In the genomic region with DNA sequence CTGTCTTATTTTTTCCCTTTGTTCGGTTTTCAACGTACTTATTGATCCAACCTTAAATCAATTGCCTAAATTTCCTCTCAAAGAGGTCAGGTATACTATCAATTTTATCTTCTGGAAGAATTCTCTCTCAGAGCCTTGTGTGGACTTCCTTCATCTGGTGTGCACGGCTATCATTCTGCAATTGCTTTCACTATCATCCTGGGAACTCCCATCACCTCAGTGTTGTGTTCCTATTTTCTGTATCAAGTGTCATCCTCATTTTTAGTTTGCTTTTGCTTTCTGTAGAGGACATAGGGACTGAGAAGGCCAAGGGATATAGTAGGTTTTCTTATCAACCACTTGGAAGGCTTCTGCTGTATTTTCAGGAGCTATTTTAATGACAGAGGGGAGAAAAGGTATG, we compare ENCODE assay signal across 10 cellular contexts. TPM values are rescaled to one million over a fixed set of nuclear protein-coding genes. Genes with fewer than 3 reads are reported as not detected.
A peak's percentile ranks its signal among the peaks of the same experiment; 100 is the strongest.
DNase-seq lines count a peak whose midpoint lies in the region; ATAC-seq and TF ChIP-seq lines count a peak whose summit lies in the region.
"Had no signal": no experiment of that assay in that cellular context is flagged by ENCODE, and none has a peak within 500 bp of the region (broad histone marks: within the 10 kb centered on the region; RNA-seq: fewer than 3 reads in every experiment).

No MANE protein-coding gene starts in this region.

- H3K27ac Mint-ChIP-seq in dendritic cell treated with granulocyte-macrophage colony-stimulating factor and Interleukin-4, amounts not matched to agents 40 ng/mL and 50 ng/mL, for 4 days = peak overlapping the region; percentile 69

- H3K9me3 ChIP-seq in psoas muscle = no peaks in the 10 kb centered on the region

- H3K4me3 ChIP-seq in GM08714 (ENCODE audit: low read length) (peak overlapping the region; percentile 41), psoas muscle (peak overlapping the region; percentile 24), H7 (ENCODE audit: insufficient read depth, low read depth, low read length) (no peak overlapping the region)

- peak in 1 of 4 donors; percentile 13 for ATAC-seq in psoas muscle

- 42 to 47% (median 43%) methylated on average over 3 of the region's 3 CpGs for WGBS in psoas muscle, 3 donors

- H3K36me3 Mint-ChIP-seq in dendritic cell treated with granulocyte-macrophage colony-stimulating factor and Interleukin-4, amounts not matched to agents 40 ng/mL and 50 ng/mL, for 4 days (ENCODE audit: low read depth) = peaks cover 26% of the 10 kb centered on the region

- POLR2A ChIA-PET in GM10248 (lab: Yijun Ruan, JAX) = no interaction called here

- H3K36me3 ChIP-seq in psoas muscle (ENCODE audit: insufficient read depth in 1 of 2, low read depth in 1 of 2) = peaks cover 6 to 34% of the 10 kb centered on the region in 2 donors
- H3K36me3 ChIP-seq in H7 (replicated peaks; ENCODE audit: control insufficient read depth, insufficient read depth, low read length) = no peaks in the 10 kb centered on the region

- peak overlapping the region; percentile 10 for H3K4me3 Mint-ChIP-seq in dendritic cell treated with granulocyte-macrophage colony-stimulating factor and Interleukin-4, amounts not matched to agents 40 ng/mL and 50 ng/mL, for 4 days

- no peaks in the 10 kb centered on the region for H3K27me3 ChIP-seq in psoas muscle (ENCODE audit: insufficient read depth in 3 of 3, low read length in 2 of 3)
- no peaks in the 10 kb centered on the region for H3K27me3 ChIP-seq in H7 (ENCODE audit: control insufficient read depth, insufficient read depth, low read length)

- no peak for TF ChIP-seq CTCF in psoas muscle (IDR thresholded peaks at IDR 0.05)
- no peak for TF ChIP-seq CTCF in GM10248 (IDR thresholded peaks at IDR 0.05; ENCODE audit: control extremely low read depth, extremely low read depth, low read depth, missing control alignments)

- peaks cover 91% of the 10 kb centered on the region for H3K4me1 ChIP-seq in psoas muscle

- intact Hi-C loops in dendritic cell treated with granulocyte-macrophage colony-stimulating factor and Interleukin-4, amounts not matched to agents 40 ng/mL and 50 ng/mL, for 4 days (cut with micrococcal nuclease) = no loop called here
- intact Hi-C loops in psoas muscle (cut with DNase I) = no loop called here

- peaks cover 36% of the 10 kb centered on the region for H3K4me1 Mint-ChIP-seq in dendritic cell treated with granulocyte-macrophage colony-stimulating factor and Interleukin-4, amounts not matched to agents 40 ng/mL and 50 ng/mL, for 4 days (ENCODE audit: low read depth)

- peak overlapping the region; percentile 98 for H3K27ac ChIP-seq in psoas muscle

- DNase-seq in HT1080 (ENCODE audit: low read depth) = peak; percentile 24
- no peak for DNase-seq in psoas muscle
- DNase-seq in NCI-H446 (lab: John Stamatoyannopoulos, UW) = no peak
- no peak for DNase-seq in H7
- no peak for DNase-seq in GM10248 (ENCODE audit: extremely low spot score)
- no peak for DNase-seq in NCI-H1417 treated with DMSO at 0.1 percent for 48 hours (lab: John Stamatoyannopoulos, UW)
- DNase-seq: DND-41 had no signal

- no peaks in the 10 kb centered on the region for H3K9me3 Mint-ChIP-seq in dendritic cell treated with granulocyte-macrophage colony-stimulating factor and Interleukin-4, amounts not matched to agents 40 ng/mL and 50 ng/mL, for 4 days

- CTCF ChIA-PET in GM10248 (lab: Yijun Ruan, JAX) = interaction anchor here (1.3 to 1.9 kb wide), 5 partner anchors 8 to 39 kb away, joined by 3 to 10 read pairs (median 4); no protein-coding TSS in a partner anchor

- H3K27me3 Mint-ChIP-seq in dendritic cell treated with granulocyte-macrophage colony-stimulating factor and Interleukin-4, amounts not matched to agents 40 ng/mL and 50 ng/mL, for 4 days = no peaks in the 10 kb centered on the region

RNA-seq across cellular contexts. Expression of a gene that starts 11.3 kb away (rescaled TPM):
- 3.9 and 5.4 TPM in 2 replicates for total RNA-seq in HT1080 (2014; rRNA removed; shearing (Covaris generic))
- 11.5 and 12.5 TPM in 2 replicates for polyA plus RNA-seq in HT1080 (2015; cell fraction: cytosol; rRNA removed)
- polyA plus RNA-seq in HT1080 (2015; cell fraction: nucleus; rRNA removed) = 6.0 and 7.7 TPM in 2 replicates
- 100 to 1,000 TPM in 3 of 4 donors, 10 to 100 TPM in 1; 89.6 to 237 (median 114) TPM for total RNA-seq in psoas muscle
- 10 to 100 TPM; 53.2 to 83.4 (median 62.2) TPM for polyA plus RNA-seq in psoas muscle
- 51.8 and 53.2 TPM in 2 replicates for total RNA-seq in H7 (2014; rRNA removed; shearing (Covaris generic))
- total RNA-seq: HT-29 had no signal
